2 cellular contexts compared by ENCODE assay signal in the genomic region with DNA sequence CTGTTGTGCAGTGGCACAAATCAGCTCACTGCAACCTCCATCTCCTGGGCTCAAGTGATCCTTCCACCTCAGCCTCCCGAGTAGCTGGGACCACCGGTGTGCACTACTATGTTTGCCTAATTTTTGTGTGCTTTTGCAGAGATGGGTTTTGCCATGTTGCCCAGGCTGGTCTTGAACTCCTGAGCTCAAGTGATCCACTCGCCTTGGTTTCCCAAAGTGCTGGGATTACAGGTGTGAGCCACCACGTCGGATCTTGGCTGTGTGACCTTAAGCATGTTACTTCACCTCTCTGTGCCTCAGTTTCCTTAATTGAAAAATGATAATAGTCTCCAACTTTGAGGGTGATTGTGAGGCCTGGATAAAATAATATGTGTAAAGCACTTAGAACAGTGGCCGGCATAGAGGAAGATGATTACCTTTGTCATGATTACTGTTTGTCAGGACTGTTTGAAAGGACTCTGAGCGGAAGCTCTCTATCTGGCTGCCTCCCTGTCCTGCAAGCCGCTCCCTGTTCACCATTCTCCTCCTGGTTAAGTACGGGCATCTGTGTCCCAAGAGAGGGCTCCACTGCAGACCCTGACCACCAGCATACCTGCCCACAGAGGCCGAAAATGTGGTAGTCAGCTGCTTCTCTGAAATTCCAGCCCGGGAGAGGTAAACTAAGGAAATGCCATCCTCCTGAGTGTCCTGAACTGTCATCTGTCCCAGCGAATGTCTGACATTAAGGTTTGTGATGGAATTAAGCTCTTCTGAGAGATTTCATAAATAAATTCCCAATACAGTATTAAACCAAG.
TF ChIP-seq lines count a peak whose summit lies in the region.

No MANE protein-coding gene starts in this region.

TF ChIP-seq in endothelial cell of umbilical vein, 7 proteins besides CTCF, POLR2A, EP300 and RAD21:
- TF ChIP-seq EZH2 (IDR thresholded peaks at IDR 0.05; ENCODE audit: borderline replicate concordance, low read depth, low read length, severe bottlenecking): no peak
- no peak for TF ChIP-seq POLR2AphosphoS5 (IDR thresholded peaks at IDR 0.05; ENCODE audit: insufficient read depth, low read depth, low read length)
- no peak for TF ChIP-seq GATA2 (IDR thresholded peaks at IDR 0.05; ENCODE audit: insufficient read depth, insufficient read length, low read depth, low read length)
- TF ChIP-seq, protein P1, sequence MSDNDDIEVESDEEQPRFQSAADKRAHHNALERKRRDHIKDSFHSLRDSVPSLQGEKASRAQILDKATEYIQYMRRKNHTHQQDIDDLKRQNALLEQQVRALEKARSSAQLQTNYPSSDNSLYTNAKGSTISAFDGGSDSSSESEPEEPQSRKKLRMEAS (IDR thresholded peaks at IDR 0.05; ENCODE audit: insufficient read depth, insufficient read length): no peak
- no peak for TF ChIP-seq JUN (IDR thresholded peaks at IDR 0.05; ENCODE audit: borderline replicate concordance, insufficient read depth, insufficient read length, low read depth)
- no peak for TF ChIP-seq FOS (IDR thresholded peaks at IDR 0.05; ENCODE audit: borderline replicate concordance, insufficient read depth, low read length)
- TF ChIP-seq MYC (IDR thresholded peaks at IDR 0.05; ENCODE audit: low read depth, low read length): no peak

TF ChIP-seq in GM23338, 12 proteins besides CTCF, POLR2A, EP300 and RAD21:
- TF ChIP-seq ZNF114 (CRISPR knock-in tag; IDR thresholded peaks at IDR 0.05) (no peak), EZH2 (IDR thresholded peaks at IDR 0.05; ENCODE audit: low read depth, unreplicated experiment) (no peak), JUNB (IDR thresholded peaks at IDR 0.05; ENCODE audit: unreplicated experiment) (no peak), NANOG (IDR thresholded peaks at IDR 0.05; ENCODE audit: borderline replicate concordance) (no peak), ZNF331 (CRISPR knock-in tag; IDR thresholded peaks at IDR 0.05; ENCODE audit: low read depth) (no peak), STAT1 (IDR thresholded peaks at IDR 0.05; ENCODE audit: unreplicated experiment) (no peak), POLR2AphosphoS5 (IDR thresholded peaks at IDR 0.05; ENCODE audit: low read depth) (no peak), CREB1 (CRISPR knock-in tag; IDR thresholded peaks at IDR 0.05; ENCODE audit: low read depth) (no peak), EZH2phosphoT487 (IDR thresholded peaks at IDR 0.05; ENCODE audit: unreplicated experiment) (no peak)
- TF ChIP-seq, protein P2, sequence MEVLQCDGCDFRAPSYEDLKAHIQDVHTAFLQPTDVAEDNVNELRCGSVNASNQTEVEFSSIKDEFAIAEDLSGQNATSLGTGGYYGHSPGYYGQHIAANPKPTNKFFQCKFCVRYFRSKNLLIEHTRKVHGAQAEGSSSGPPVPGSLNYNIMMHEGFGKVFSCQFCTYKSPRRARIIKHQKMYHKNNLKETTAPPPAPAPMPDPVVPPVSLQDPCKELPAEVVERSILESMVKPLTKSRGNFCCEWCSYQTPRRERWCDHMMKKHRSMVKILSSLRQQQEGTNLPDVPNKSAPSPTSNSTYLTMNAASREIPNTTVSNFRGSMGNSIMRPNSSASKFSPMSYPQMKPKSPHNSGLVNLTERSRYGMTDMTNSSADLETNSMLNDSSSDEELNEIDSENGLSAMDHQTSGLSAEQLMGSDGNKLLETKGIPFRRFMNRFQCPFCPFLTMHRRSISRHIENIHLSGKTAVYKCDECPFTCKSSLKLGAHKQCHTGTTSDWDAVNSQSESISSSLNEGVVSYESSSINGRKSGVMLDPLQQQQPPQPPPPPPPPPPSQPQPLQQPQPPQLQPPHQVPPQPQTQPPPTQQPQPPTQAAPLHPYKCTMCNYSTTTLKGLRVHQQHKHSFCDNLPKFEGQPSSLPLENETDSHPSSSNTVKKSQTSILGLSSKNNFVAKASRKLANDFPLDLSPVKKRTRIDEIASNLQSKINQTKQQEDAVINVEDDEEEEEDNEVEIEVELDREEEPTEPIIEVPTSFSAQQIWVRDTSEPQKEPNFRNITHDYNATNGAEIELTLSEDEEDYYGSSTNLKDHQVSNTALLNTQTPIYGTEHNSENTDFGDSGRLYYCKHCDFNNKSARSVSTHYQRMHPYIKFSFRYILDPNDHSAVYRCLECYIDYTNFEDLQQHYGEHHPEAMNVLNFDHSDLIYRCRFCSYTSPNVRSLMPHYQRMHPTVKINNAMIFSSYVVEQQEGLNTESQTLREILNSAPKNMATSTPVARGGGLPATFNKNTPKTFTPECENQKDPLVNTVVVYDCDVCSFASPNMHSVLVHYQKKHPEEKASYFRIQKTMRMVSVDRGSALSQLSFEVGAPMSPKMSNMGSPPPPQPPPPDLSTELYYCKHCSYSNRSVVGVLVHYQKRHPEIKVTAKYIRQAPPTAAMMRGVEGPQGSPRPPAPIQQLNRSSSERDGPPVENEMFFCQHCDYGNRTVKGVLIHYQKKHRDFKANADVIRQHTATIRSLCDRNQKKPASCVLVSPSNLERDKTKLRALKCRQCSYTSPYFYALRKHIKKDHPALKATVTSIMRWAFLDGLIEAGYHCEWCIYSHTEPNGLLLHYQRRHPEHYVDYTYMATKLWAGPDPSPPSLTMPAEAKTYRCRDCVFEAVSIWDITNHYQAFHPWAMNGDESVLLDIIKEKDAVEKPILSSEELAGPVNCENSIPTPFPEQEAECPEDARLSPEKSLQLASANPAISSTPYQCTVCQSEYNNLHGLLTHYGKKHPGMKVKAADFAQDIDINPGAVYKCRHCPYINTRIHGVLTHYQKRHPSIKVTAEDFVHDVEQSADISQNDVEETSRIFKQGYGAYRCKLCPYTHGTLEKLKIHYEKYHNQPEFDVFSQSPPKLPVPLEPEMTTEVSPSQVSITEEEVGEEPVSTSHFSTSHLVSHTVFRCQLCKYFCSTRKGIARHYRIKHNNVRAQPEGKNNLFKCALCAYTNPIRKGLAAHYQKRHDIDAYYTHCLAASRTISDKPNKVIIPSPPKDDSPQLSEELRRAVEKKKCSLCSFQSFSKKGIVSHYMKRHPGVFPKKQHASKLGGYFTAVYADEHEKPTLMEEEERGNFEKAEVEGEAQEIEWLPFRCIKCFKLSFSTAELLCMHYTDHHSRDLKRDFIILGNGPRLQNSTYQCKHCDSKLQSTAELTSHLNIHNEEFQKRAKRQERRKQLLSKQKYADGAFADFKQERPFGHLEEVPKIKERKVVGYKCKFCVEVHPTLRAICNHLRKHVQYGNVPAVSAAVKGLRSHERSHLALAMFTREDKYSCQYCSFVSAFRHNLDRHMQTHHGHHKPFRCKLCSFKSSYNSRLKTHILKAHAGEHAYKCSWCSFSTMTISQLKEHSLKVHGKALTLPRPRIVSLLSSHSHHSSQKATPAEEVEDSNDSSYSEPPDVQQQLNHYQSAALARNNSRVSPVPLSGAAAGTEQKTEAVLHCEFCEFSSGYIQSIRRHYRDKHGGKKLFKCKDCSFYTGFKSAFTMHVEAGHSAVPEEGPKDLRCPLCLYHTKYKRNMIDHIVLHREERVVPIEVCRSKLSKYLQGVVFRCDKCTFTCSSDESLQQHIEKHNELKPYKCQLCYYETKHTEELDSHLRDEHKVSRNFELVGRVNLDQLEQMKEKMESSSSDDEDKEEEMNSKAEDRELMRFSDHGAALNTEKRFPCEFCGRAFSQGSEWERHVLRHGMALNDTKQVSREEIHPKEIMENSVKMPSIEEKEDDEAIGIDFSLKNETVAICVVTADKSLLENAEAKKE (CRISPR knock-in tag; IDR thresholded peaks at IDR 0.05): no peak
- TF ChIP-seq, protein P3, sequence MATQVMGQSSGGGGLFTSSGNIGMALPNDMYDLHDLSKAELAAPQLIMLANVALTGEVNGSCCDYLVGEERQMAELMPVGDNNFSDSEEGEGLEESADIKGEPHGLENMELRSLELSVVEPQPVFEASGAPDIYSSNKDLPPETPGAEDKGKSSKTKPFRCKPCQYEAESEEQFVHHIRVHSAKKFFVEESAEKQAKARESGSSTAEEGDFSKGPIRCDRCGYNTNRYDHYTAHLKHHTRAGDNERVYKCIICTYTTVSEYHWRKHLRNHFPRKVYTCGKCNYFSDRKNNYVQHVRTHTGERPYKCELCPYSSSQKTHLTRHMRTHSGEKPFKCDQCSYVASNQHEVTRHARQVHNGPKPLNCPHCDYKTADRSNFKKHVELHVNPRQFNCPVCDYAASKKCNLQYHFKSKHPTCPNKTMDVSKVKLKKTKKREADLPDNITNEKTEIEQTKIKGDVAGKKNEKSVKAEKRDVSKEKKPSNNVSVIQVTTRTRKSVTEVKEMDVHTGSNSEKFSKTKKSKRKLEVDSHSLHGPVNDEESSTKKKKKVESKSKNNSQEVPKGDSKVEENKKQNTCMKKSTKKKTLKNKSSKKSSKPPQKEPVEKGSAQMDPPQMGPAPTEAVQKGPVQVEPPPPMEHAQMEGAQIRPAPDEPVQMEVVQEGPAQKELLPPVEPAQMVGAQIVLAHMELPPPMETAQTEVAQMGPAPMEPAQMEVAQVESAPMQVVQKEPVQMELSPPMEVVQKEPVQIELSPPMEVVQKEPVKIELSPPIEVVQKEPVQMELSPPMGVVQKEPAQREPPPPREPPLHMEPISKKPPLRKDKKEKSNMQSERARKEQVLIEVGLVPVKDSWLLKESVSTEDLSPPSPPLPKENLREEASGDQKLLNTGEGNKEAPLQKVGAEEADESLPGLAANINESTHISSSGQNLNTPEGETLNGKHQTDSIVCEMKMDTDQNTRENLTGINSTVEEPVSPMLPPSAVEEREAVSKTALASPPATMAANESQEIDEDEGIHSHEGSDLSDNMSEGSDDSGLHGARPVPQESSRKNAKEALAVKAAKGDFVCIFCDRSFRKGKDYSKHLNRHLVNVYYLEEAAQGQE (IDR thresholded peaks at IDR 0.05; ENCODE audit: unreplicated experiment): no peak
- TF ChIP-seq, protein P4, sequence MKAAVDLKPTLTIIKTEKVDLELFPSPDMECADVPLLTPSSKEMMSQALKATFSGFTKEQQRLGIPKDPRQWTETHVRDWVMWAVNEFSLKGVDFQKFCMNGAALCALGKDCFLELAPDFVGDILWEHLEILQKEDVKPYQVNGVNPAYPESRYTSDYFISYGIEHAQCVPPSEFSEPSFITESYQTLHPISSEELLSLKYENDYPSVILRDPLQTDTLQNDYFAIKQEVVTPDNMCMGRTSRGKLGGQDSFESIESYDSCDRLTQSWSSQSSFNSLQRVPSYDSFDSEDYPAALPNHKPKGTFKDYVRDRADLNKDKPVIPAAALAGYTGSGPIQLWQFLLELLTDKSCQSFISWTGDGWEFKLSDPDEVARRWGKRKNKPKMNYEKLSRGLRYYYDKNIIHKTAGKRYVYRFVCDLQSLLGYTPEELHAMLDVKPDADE (IDR thresholded peaks at IDR 0.05): no peak
